ENCODE assay signal across 1 cellular context in genomic region chr4:69594382-69594781, GRCh38.
TF ChIP-seq lines count a peak whose summit lies in the region.

No MANE protein-coding gene starts in this region.

TF ChIP-seq in liver, 16 proteins besides CTCF, POLR2A, EP300 and RAD21 (continued from another document):
- TF ChIP-seq, protein P1, sequence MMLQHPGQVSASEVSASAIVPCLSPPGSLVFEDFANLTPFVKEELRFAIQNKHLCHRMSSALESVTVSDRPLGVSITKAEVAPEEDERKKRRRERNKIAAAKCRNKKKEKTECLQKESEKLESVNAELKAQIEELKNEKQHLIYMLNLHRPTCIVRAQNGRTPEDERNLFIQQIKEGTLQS (IDR thresholded peaks at IDR 0.05): no peak
- no peak for TF ChIP-seq JUND (IDR thresholded peaks at IDR 0.05)
